14 cellular contexts compared by ENCODE assay signal in the genomic region with DNA sequence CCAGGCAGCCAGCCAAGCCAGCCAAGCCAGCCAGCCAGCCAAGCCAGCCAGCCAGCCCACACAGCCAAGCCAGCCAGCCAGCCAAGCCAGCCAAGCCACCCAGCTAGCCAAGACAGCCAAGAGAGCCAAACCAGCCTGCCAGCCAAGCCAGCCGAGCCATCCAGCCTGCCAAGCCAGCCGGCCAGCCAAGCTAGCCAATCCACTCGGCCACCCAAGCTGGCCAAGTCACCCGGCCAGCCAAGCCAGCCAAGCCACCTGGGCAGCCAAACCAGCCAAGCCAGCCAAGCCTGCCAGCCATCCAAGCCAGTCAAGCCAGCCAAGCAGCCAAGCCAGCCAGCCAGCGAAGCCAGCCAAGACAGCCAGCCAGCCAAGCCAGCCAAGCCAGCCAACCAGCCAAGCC. TPM values are rescaled to one million over a fixed set of nuclear protein-coding genes. Genes with fewer than 3 reads are reported as not detected.
"Had no signal": no experiment of that assay in that cellular context is flagged by ENCODE, and none has a peak within 500 bp of the region (broad histone marks: within the 10 kb centered on the region; RNA-seq: fewer than 3 reads in every experiment).

No MANE protein-coding gene starts in this region.

RNA-seq across cellular contexts. Expression of a gene that starts 32.0 kb away (rescaled TPM):
- total RNA-seq: stomach, subcutaneous adipose tissue, suprapubic skin, temporal lobe, thoracic aorta, thyroid gland, tibial nerve, transverse colon, upper lobe of left lung, upper lobe of right lung, ureter, urinary bladder, uterus, vagina had no signal
- polyA plus RNA-seq: stomach, urinary bladder had no signal
